1 cellular context compared by ENCODE assay signal in genomic region chr12:569091-569676, GRCh38.
TF ChIP-seq lines count a peak whose summit lies in the region.

No MANE protein-coding gene starts in this region.

TF ChIP-seq in HepG2, 621 proteins besides CTCF, POLR2A, EP300 and RAD21 (continued from another document):
- TF ChIP-seq, protein P1, sequence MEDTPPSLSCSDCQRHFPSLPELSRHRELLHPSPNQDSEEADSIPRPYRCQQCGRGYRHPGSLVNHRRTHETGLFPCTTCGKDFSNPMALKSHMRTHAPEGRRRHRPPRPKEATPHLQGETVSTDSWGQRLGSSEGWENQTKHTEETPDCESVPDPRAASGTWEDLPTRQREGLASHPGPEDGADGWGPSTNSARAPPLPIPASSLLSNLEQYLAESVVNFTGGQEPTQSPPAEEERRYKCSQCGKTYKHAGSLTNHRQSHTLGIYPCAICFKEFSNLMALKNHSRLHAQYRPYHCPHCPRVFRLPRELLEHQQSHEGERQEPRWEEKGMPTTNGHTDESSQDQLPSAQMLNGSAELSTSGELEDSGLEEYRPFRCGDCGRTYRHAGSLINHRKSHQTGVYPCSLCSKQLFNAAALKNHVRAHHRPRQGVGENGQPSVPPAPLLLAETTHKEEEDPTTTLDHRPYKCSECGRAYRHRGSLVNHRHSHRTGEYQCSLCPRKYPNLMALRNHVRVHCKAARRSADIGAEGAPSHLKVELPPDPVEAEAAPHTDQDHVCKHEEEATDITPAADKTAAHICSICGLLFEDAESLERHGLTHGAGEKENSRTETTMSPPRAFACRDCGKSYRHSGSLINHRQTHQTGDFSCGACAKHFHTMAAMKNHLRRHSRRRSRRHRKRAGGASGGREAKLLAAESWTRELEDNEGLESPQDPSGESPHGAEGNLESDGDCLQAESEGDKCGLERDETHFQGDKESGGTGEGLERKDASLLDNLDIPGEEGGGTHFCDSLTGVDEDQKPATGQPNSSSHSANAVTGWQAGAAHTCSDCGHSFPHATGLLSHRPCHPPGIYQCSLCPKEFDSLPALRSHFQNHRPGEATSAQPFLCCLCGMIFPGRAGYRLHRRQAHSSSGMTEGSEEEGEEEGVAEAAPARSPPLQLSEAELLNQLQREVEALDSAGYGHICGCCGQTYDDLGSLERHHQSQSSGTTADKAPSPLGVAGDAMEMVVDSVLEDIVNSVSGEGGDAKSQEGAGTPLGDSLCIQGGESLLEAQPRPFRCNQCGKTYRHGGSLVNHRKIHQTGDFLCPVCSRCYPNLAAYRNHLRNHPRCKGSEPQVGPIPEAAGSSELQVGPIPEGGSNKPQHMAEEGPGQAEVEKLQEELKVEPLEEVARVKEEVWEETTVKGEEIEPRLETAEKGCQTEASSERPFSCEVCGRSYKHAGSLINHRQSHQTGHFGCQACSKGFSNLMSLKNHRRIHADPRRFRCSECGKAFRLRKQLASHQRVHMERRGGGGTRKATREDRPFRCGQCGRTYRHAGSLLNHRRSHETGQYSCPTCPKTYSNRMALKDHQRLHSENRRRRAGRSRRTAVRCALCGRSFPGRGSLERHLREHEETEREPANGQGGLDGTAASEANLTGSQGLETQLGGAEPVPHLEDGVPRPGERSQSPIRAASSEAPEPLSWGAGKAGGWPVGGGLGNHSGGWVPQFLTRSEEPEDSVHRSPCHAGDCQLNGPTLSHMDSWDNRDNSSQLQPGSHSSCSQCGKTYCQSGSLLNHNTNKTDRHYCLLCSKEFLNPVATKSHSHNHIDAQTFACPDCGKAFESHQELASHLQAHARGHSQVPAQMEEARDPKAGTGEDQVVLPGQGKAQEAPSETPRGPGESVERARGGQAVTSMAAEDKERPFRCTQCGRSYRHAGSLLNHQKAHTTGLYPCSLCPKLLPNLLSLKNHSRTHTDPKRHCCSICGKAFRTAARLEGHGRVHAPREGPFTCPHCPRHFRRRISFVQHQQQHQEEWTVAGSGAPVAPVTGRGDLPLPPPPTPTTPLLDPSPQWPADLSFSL (CRISPR knock-in tag; IDR thresholded peaks at IDR 0.05): 0 out of 2 replicates have a peak, but pooled peaks have one; percentile 8
- TF ChIP-seq ZNF512B (CRISPR knock-in tag; IDR thresholded peaks at IDR 0.05; ENCODE audit: borderline replicate concordance) (0 out of 2 replicates have a peak, but pooled peaks have one; percentile 7), HNRNPL (IDR thresholded peaks at IDR 0.05; ENCODE audit: low read depth, low read length) (no peak), RFX5 (IDR thresholded peaks at IDR 0.05; ENCODE audit: low read depth, low read length) (no peak), RXRB (CRISPR knock-in tag; IDR thresholded peaks at IDR 0.05; ENCODE audit: borderline replicate concordance) (no peak), KLF16 (CRISPR knock-in tag; IDR thresholded peaks at IDR 0.05) (no peak), ZNF709 (CRISPR knock-in tag; IDR thresholded peaks at IDR 0.05) (0 out of 2 replicates have a peak, but pooled peaks have one; percentile 41), FOXC1 (CRISPR knock-in tag; IDR thresholded peaks at IDR 0.05; ENCODE audit: borderline replicate concordance) (0 out of 2 replicates have a peak, but pooled peaks have one; percentile 27), ZNF691 (CRISPR knock-in tag; IDR thresholded peaks at IDR 0.05; ENCODE audit: borderline replicate concordance, low read depth) (no peak), AKAP8 (CRISPR knock-in tag; IDR thresholded peaks at IDR 0.05) (no peak), KAT7 (CRISPR knock-in tag; IDR thresholded peaks at IDR 0.05; ENCODE audit: borderline replicate concordance) (no peak), RNF219 (CRISPR knock-in tag; IDR thresholded peaks at IDR 0.05) (no peak), HMGA1 (CRISPR knock-in tag; conservative IDR thresholded peaks at IDR 0.05) (no peak), ZNF609 (CRISPR knock-in tag; IDR thresholded peaks at IDR 0.05; ENCODE audit: borderline replicate concordance) (peak; percentile 10; the same call in 1 of the 2 replicates)
- TF ChIP-seq, protein P2, sequence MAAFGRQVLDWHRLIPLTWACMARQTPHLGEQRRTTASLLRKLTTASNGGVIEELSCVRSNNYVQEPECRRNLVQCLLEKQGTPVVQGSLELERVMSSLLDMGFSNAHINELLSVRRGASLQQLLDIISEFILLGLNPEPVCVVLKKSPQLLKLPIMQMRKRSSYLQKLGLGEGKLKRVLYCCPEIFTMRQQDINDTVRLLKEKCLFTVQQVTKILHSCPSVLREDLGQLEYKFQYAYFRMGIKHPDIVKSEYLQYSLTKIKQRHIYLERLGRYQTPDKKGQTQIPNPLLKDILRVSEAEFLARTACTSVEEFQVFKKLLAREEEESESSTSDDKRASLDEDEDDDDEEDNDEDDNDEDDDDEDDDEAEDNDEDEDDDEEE (CRISPR knock-in tag; IDR thresholded peaks at IDR 0.05): 0 out of 2 replicates have a peak, but pooled peaks have one; percentile 31
